Comparison of ENCODE assay signal across 28 cellular contexts in genomic region chr7:92002720-92003119, GRCh38.
DNase-seq lines count a peak whose midpoint lies in the region; ATAC-seq and TF ChIP-seq lines count a peak whose summit lies in the region.
"Had no signal": no experiment of that assay in that cellular context is flagged by ENCODE, and none has a peak within 500 bp of the region (broad histone marks: within the 10 kb centered on the region; RNA-seq: fewer than 3 reads in every experiment).

No MANE protein-coding gene starts in this region.

- no peaks in the 10 kb centered on the region for H3K4me1 Mint-ChIP-seq in activated CD4-positive, alpha-beta T cell treated with anti-CD3 and anti-CD28 coated beads, Interleukin-2, amount 10 ng/mL, durations not matched to agents 24 days and 14 days
- H3K4me1 Mint-ChIP-seq in progenitor cell of endocrine pancreas (ENCODE audit: low read depth): no peaks in the 10 kb centered on the region
- H3K4me1 Mint-ChIP-seq: activated CD4-positive, alpha-beta T cell treated with anti-CD3 and anti-CD28 coated beads for 36 hours; brain had no signal

- H3K4me3 ChIP-seq in H7 (ENCODE audit: insufficient read depth, low read depth, low read length): no peak overlapping the region
- H3K4me3 ChIP-seq: adrenal gland, psoas muscle, SJCRH30, stomach, tibial artery had no signal

- H3K9me3 Mint-ChIP-seq in activated CD4-positive, alpha-beta T cell treated with anti-CD3 and anti-CD28 coated beads, Interleukin-2, amount 10 ng/mL, durations not matched to agents 24 days and 14 days: peaks cover 17% of the 10 kb centered on the region
- H3K9me3 Mint-ChIP-seq in progenitor cell of endocrine pancreas (ENCODE audit: low read depth): peaks cover 33% of the 10 kb centered on the region
- H3K9me3 Mint-ChIP-seq: activated T-cell treated with anti-CD3 and anti-CD28 coated beads, Interleukin-2, amount 50 U/mL, for 4 hours had no signal

- DNase-seq in H7 (no peak), NCI-H446 (lab: John Stamatoyannopoulos, UW) (no peak), progenitor cell of endocrine pancreas (ENCODE audit: low spot score, unreplicated experiment) (no peak)
- DNase-seq in activated CD4-positive, alpha-beta T cell treated with anti-CD3 and anti-CD28 coated beads, Interleukin-2, amount 10 ng/mL, durations not matched to agents 24 days and 14 days: no peak
- DNase-seq: 8988T; activated CD4-positive, alpha-beta T cell treated with anti-CD3 and anti-CD28 coated beads for 36 hours; activated naive CD4-positive, alpha-beta T cell treated with Interleukin-2 at 50 U/mL for 16 hours; activated T-cell treated with anti-CD3 and anti-CD28 coated beads, Interleukin-2, amount 50 U/mL, for 4 hours; adrenal gland; CD4-positive, alpha-beta memory T cell; effector CD8-positive, alpha-beta T cell; foreskin keratinocyte; HCEC 1CT; Karpas-422; NCI-H1694; NCI-H526 treated with DMSO at 0.1 percent for 48 hours; psoas muscle; SJCRH30; stimulated activated CD8-positive, alpha-beta memory T cell treated with anti-CD3 and anti-CD28 coated beads, Interleukin-4, amount 100 ng/mL, for 48 hours; stomach; T-helper 1 cell; tibial artery had no signal

- ATAC-seq in GM18498 (IDR thresholded peaks at IDR 0.05; ENCODE audit: unreplicated experiment) (peak; percentile 86), GM19468 (IDR thresholded peaks at IDR 0.05; ENCODE audit: extremely low read depth, unreplicated experiment) (peak; percentile 46), HG02852 (IDR thresholded peaks at IDR 0.05; ENCODE audit: unreplicated experiment) (peak; percentile 60), HG03521 (IDR thresholded peaks at IDR 0.05; ENCODE audit: unreplicated experiment) (peak; percentile 58)
- ATAC-seq: activated CD4-positive, alpha-beta T cell treated with anti-CD3 and anti-CD28 coated beads for 36 hours; activated T-cell treated with anti-CD3 and anti-CD28 coated beads, Interleukin-2, amount 50 U/mL, for 4 hours; foreskin keratinocyte; left lobe of liver; psoas muscle had no signal

- H3K4me3 Mint-ChIP-seq in activated CD4-positive, alpha-beta T cell treated with anti-CD3 and anti-CD28 coated beads, Interleukin-2, amount 10 ng/mL, durations not matched to agents 24 days and 14 days: no peak overlapping the region
- no peak overlapping the region for H3K4me3 Mint-ChIP-seq in progenitor cell of endocrine pancreas (ENCODE audit: low read depth)
- H3K4me3 Mint-ChIP-seq: activated CD4-positive, alpha-beta T cell treated with anti-CD3 and anti-CD28 coated beads for 36 hours; activated T-cell treated with anti-CD3 and anti-CD28 coated beads, Interleukin-2, amount 50 U/mL, for 4 hours; brain; CD4-positive, alpha-beta memory T cell had no signal

- no peaks in the 10 kb centered on the region for H3K36me3 ChIP-seq in H7 (replicated peaks; ENCODE audit: control insufficient read depth, insufficient read depth, low read length)

- H3K27me3 ChIP-seq in H7 (ENCODE audit: control insufficient read depth, insufficient read depth, low read length): peaks cover 2% of the 10 kb centered on the region; the same call in 1 of the 2 replicates
- H3K27me3 ChIP-seq: adrenal gland, foreskin keratinocyte, SJCRH30, stomach, tibial artery had no signal

- intact Hi-C loops in activated CD4-positive, alpha-beta T cell treated with anti-CD3 and anti-CD28 coated beads, Interleukin-2, amount 10 ng/mL, durations not matched to agents 24 days and 14 days (cut with micrococcal nuclease): no loop called here

- H3K27ac Mint-ChIP-seq in activated CD4-positive, alpha-beta T cell treated with anti-CD3 and anti-CD28 coated beads, Interleukin-2, amount 10 ng/mL, durations not matched to agents 24 days and 14 days: no peak overlapping the region
- H3K27ac Mint-ChIP-seq in progenitor cell of endocrine pancreas: no peak overlapping the region
- H3K27ac Mint-ChIP-seq: activated CD4-positive, alpha-beta T cell treated with anti-CD3 and anti-CD28 coated beads for 36 hours had no signal

- peaks cover 46% of the 10 kb centered on the region for H3K36me3 Mint-ChIP-seq in activated CD4-positive, alpha-beta T cell treated with anti-CD3 and anti-CD28 coated beads, Interleukin-2, amount 10 ng/mL, durations not matched to agents 24 days and 14 days (ENCODE audit: low read depth)
- peaks cover 67% of the 10 kb centered on the region for H3K36me3 Mint-ChIP-seq in progenitor cell of endocrine pancreas (ENCODE audit: insufficient read depth)

- no peaks in the 10 kb centered on the region for H3K27me3 Mint-ChIP-seq in activated CD4-positive, alpha-beta T cell treated with anti-CD3 and anti-CD28 coated beads, Interleukin-2, amount 10 ng/mL, durations not matched to agents 24 days and 14 days
- no peaks in the 10 kb centered on the region for H3K27me3 Mint-ChIP-seq in progenitor cell of endocrine pancreas
- H3K27me3 Mint-ChIP-seq: activated CD4-positive, alpha-beta T cell treated with anti-CD3 and anti-CD28 coated beads for 36 hours; brain; CD4-positive, alpha-beta memory T cell had no signal

- TF ChIP-seq CTCF in progenitor cell of endocrine pancreas (IDR thresholded peaks at IDR 0.05; ENCODE audit: unreplicated experiment): no peak
